ENCODE assay signal across 1 cellular context in genomic region chr9:128818839-128819715, GRCh38.
TF ChIP-seq lines count a peak whose summit lies in the region.

No MANE protein-coding gene starts in this region.

TF ChIP-seq in A549, 52 proteins besides CTCF, POLR2A, EP300 and RAD21 (continued from another document):
- TF ChIP-seq REST (IDR thresholded peaks at IDR 0.05) (no peak), NR3C1 (IDR thresholded peaks at IDR 0.05) (no peak), HOXB5 (CRISPR knock-in tag; IDR thresholded peaks at IDR 0.05) (no peak), CHD4 (IDR thresholded peaks at IDR 0.05; ENCODE audit: borderline replicate concordance) (no peak), FOSL2 (IDR thresholded peaks at IDR 0.05) (no peak), FOSL2 (CRISPR knock-in tag; IDR thresholded peaks at IDR 0.05) (no peak), JUN (IDR thresholded peaks at IDR 0.05) (no peak; a peak in 1 of 5 replicates), PHF8 (IDR thresholded peaks at IDR 0.05; ENCODE audit: borderline replicate concordance, low read depth) (no peak), CBX8 (IDR thresholded peaks at IDR 0.05) (no peak), SREBF2 (IDR thresholded peaks at IDR 0.05) (no peak), CBX2 (IDR thresholded peaks at IDR 0.05; ENCODE audit: borderline replicate concordance, low read depth) (no peak), HOXB13 (CRISPR knock-in tag; IDR thresholded peaks at IDR 0.05; ENCODE audit: low read depth) (no peak), SMC3 (IDR thresholded peaks at IDR 0.05) (no peak), TFCP2L1 (CRISPR knock-in tag; IDR thresholded peaks at IDR 0.05) (no peak), TP53 (CRISPR knock-in tag; IDR thresholded peaks at IDR 0.05) (no peak), MYC (IDR thresholded peaks at IDR 0.05; ENCODE audit: borderline replicate concordance, low read length) (no peak), ZSCAN20 (CRISPR knock-in tag; IDR thresholded peaks at IDR 0.05) (no peak), MAFK (IDR thresholded peaks at IDR 0.05; ENCODE audit: partially characterized antibody) (no peak), ESRRA (IDR thresholded peaks at IDR 0.05; ENCODE audit: borderline replicate concordance, low read length) (no peak), PBX3 (IDR thresholded peaks at IDR 0.05) (peak; percentile 52; the same call in 1 of the 2 replicates), HEYL (CRISPR knock-in tag; IDR thresholded peaks at IDR 0.05) (no peak), KDM1A (IDR thresholded peaks at IDR 0.05; ENCODE audit: low read depth) (no peak), E2F6 (IDR thresholded peaks at IDR 0.05; ENCODE audit: borderline replicate concordance, low read depth) (peak; percentile 72), FOXS1 (CRISPR knock-in tag; IDR thresholded peaks at IDR 0.05) (no peak), BCL3 (IDR thresholded peaks at IDR 0.05) (no peak), FOSB (CRISPR knock-in tag; IDR thresholded peaks at IDR 0.05) (no peak), MAX (IDR thresholded peaks at IDR 0.05) (peak; percentile 47), POLR2AphosphoS2 (conservative IDR thresholded peaks at IDR 0.05; ENCODE audit: low read length) (no peak), RNF2 (IDR thresholded peaks at IDR 0.05; ENCODE audit: borderline replicate concordance, low read depth) (peak; percentile 62; the same call in 1 of the 2 replicates), MAZ (IDR thresholded peaks at IDR 0.05; ENCODE audit: borderline replicate concordance, low read depth, low read length) (no peak)
